In the genomic region with DNA sequence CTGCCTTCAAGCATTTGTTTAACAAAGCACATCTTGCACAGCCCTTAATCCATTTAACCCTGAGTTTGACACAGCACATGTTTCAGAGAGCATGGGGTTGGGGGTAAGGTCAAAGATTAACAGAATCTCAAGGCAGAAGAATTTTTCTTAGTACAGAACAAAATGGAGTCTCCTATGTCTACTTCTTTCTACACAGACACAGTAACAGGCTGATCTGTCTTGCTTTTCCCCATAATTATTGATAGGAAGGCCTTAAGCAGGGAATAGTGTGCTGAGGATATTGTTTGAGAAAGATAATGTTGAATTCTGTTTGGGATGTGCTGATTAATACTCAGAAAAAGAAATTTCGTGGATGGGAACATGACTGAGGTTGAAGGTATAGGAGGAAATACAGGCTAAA, we compare ENCODE assay signal across 6 cellular contexts. TPM values are rescaled to one million over a fixed set of nuclear protein-coding genes. Genes with fewer than 3 reads are reported as not detected.
DNase-seq lines count a peak whose midpoint lies in the region; ATAC-seq and TF ChIP-seq lines count a peak whose summit lies in the region.
"Not testable (repeated sequence)": the region's sequence is repeated elsewhere in the genome, so short reads cannot be mapped to it uniquely, and the experiment has no call there.

No MANE protein-coding gene starts in this region.

- H3K4me1 Mint-ChIP-seq in CD4-positive, alpha-beta T cell (ENCODE audit: low read depth) = peaks cover 19% of the 10 kb centered on the region
- peaks cover 17% of the 10 kb centered on the region for H3K4me1 Mint-ChIP-seq in activated CD8-positive, alpha-beta T cell treated with anti-CD3 and anti-CD28 coated beads, Interleukin-2, amount 10 ng/mL, durations not matched to agents 7 days and 5 days (ENCODE audit: low read depth)
- peaks cover 32% of the 10 kb centered on the region for H3K4me1 Mint-ChIP-seq in endodermal cell
- not testable (repeated sequence) for H3K4me1 Mint-ChIP-seq in nephron progenitor cell

- CTCF ChIA-PET in CD4-positive, alpha-beta T cell (lab: Charles Lee) = not testable (repeated sequence)
- CTCF ChIA-PET in activated CD8-positive, alpha-beta T cell treated with anti-CD3 and anti-CD28 coated beads, Interleukin-2, amount 10 ng/mL, durations not matched to agents 7 days and 5 days (lab: Charles Lee) = interaction anchor here (0.8 kb wide), 1 partner anchor 45 kb away, joined by 3 read pairs; no protein-coding TSS in a partner anchor

- H3K4me1 ChIP-seq in HUES48 (ENCODE audit: control insufficient read depth, insufficient read depth, low read length) = peaks cover 63% of the 10 kb centered on the region
- not testable (repeated sequence) for H3K4me1 ChIP-seq in endodermal cell (ENCODE audit: control insufficient read depth, insufficient read depth, low read length)

- peaks cover 93% of the 10 kb centered on the region for H3K36me3 Mint-ChIP-seq in CD4-positive, alpha-beta T cell (ENCODE audit: low read depth)
- peaks cover 51% of the 10 kb centered on the region for H3K36me3 Mint-ChIP-seq in activated CD8-positive, alpha-beta T cell treated with anti-CD3 and anti-CD28 coated beads, Interleukin-2, amount 10 ng/mL, durations not matched to agents 7 days and 5 days (ENCODE audit: low read depth)
- H3K36me3 Mint-ChIP-seq in endodermal cell (ENCODE audit: low read depth) = peaks cover 58% of the 10 kb centered on the region
- peaks cover 65% of the 10 kb centered on the region for H3K36me3 Mint-ChIP-seq in nephron progenitor cell (ENCODE audit: low read depth)

- not testable (repeated sequence) for TF ChIP-seq CTCF in CD4-positive, alpha-beta T cell (IDR thresholded peaks at IDR 0.05); endodermal cell (conservative IDR thresholded peaks at IDR 0.05); nephron progenitor cell (IDR thresholded peaks at IDR 0.05)

- H3K9me3 ChIP-seq in CD4-positive, alpha-beta T cell (ENCODE audit: control insufficient read depth, low read length); HUES48 (ENCODE audit: control insufficient read depth, insufficient read depth, low read length); endodermal cell (ENCODE audit: control insufficient read depth, low read length): not testable (repeated sequence)

- not testable (repeated sequence) for H3K9me3 Mint-ChIP-seq in CD4-positive, alpha-beta T cell; activated CD8-positive, alpha-beta T cell treated with anti-CD3 and anti-CD28 coated beads, Interleukin-2, amount 10 ng/mL, durations not matched to agents 7 days and 5 days (ENCODE audit: insufficient read depth); endodermal cell; nephron progenitor cell

- 88 to 100% methylated on average over 1 of the region's 1 CpG for WGBS in endodermal cell (ENCODE audit: insufficient coverage in 1 of 2, insufficient read length in 1 of 2), 2 experiments

- ATAC-seq in CD4-positive, alpha-beta T cell (ENCODE audit: poor library complexity); activated CD8-positive, alpha-beta T cell treated with anti-CD3 and anti-CD28 coated beads, Interleukin-2, amount 10 ng/mL, durations not matched to agents 7 days and 5 days: not testable (repeated sequence)

- not testable (repeated sequence) for DNase-seq in CD4-positive, alpha-beta T cell; activated CD8-positive, alpha-beta T cell treated with anti-CD3 and anti-CD28 coated beads, Interleukin-2, amount 10 ng/mL, durations not matched to agents 7 days and 5 days; endodermal cell; nephron progenitor cell
- DNase-seq in NCI-H82 (lab: John Stamatoyannopoulos, UW) = peak; percentile 24

- peaks cover 56% of the 10 kb centered on the region for H3K36me3 ChIP-seq in HUES48 (ENCODE audit: control insufficient read depth, insufficient read depth, low read length)
- H3K36me3 ChIP-seq in endodermal cell (ENCODE audit: control insufficient read depth, insufficient read depth, low read length) = peaks cover 71% of the 10 kb centered on the region

- H3K27ac Mint-ChIP-seq in CD4-positive, alpha-beta T cell = peak overlapping the region; percentile 27
- peak overlapping the region; percentile 47 for H3K27ac Mint-ChIP-seq in activated CD8-positive, alpha-beta T cell treated with anti-CD3 and anti-CD28 coated beads, Interleukin-2, amount 10 ng/mL, durations not matched to agents 7 days and 5 days
- H3K27ac Mint-ChIP-seq in endodermal cell (peak overlapping the region; percentile 69), nephron progenitor cell (peak overlapping the region; percentile 60)

- POLR2A ChIA-PET in CD4-positive, alpha-beta T cell (lab: Charles Lee); activated CD8-positive, alpha-beta T cell treated with anti-CD3 and anti-CD28 coated beads, Interleukin-2, amount 10 ng/mL, durations not matched to agents 7 days and 5 days (lab: Charles Lee): not testable (repeated sequence)

- not testable (repeated sequence) for H3K4me3 ChIP-seq in HUES48 (ENCODE audit: low read depth, low read length); endodermal cell (ENCODE audit: low read length)

- H3K27ac ChIP-seq in CD4-positive, alpha-beta T cell (ENCODE audit: low read depth, low read length); endodermal cell (ENCODE audit: low read depth, low read length): not testable (repeated sequence)
- H3K27ac ChIP-seq in HUES48 (ENCODE audit: low read depth, low read length) = peak overlapping the region; percentile 70

- not testable (repeated sequence) for H3K27me3 Mint-ChIP-seq in CD4-positive, alpha-beta T cell; activated CD8-positive, alpha-beta T cell treated with anti-CD3 and anti-CD28 coated beads, Interleukin-2, amount 10 ng/mL, durations not matched to agents 7 days and 5 days (ENCODE audit: low read depth); endodermal cell (ENCODE audit: insufficient read depth); nephron progenitor cell (ENCODE audit: low read depth, poor library complexity)

- H3K9ac ChIP-seq in HUES48 (ENCODE audit: low read depth, low read length); endodermal cell (ENCODE audit: extremely low read depth, low read length, poor library complexity, severe bottlenecking): not testable (repeated sequence)

- intact Hi-C loops in CD4-positive, alpha-beta T cell (cut with DNase I, micrococcal nuclease) = not testable (repeated sequence)

- not testable (repeated sequence) for H3K4me3 Mint-ChIP-seq in CD4-positive, alpha-beta T cell; activated CD8-positive, alpha-beta T cell treated with anti-CD3 and anti-CD28 coated beads, Interleukin-2, amount 10 ng/mL, durations not matched to agents 7 days and 5 days; endodermal cell; nephron progenitor cell

- not testable (repeated sequence) for H3K27me3 ChIP-seq in CD4-positive, alpha-beta T cell (ENCODE audit: control insufficient read depth, insufficient read depth, low read length); HUES48 (ENCODE audit: control insufficient read depth, insufficient read depth, low read length); endodermal cell (ENCODE audit: control insufficient read depth, insufficient read depth, low read length, poor library complexity, severe bottlenecking)

RNA-seq across cellular contexts. Expression of a gene that starts 28.3 kb away (rescaled TPM):
- 10 to 100 TPM; 29.3 to 33.5 TPM for total RNA-seq in CD4-positive, alpha-beta T cell
- 10 to 100 TPM; 27.9 to 28.2 TPM for total RNA-seq in activated CD8-positive, alpha-beta T cell treated with anti-CD3 and anti-CD28 coated beads, Interleukin-2, amount 10 ng/mL, durations not matched to agents 7 days and 5 days
- total RNA-seq in endodermal cell = 10 to 100 TPM; 29.5 to 37.1 TPM
- 31.3 TPM for polyA plus RNA-seq in endodermal cell (2013, experiment 1 of 2)
- 30.6 TPM for polyA plus RNA-seq in endodermal cell (2013, experiment 2 of 2)

RNA-seq across cellular contexts. Expression of a gene that starts 32.1 kb away (rescaled TPM):
- 1 to 10 TPM; 5.4 to 7.4 TPM for total RNA-seq in CD4-positive, alpha-beta T cell
- 10 to 100 TPM; 41.4 to 43.4 TPM for total RNA-seq in activated CD8-positive, alpha-beta T cell treated with anti-CD3 and anti-CD28 coated beads, Interleukin-2, amount 10 ng/mL, durations not matched to agents 7 days and 5 days
- total RNA-seq in endodermal cell = 10 to 100 TPM; 47.6 to 48.1 TPM
- polyA plus RNA-seq in endodermal cell (2013, experiment 1 of 2) = 45.2 TPM
- 38.8 TPM for polyA plus RNA-seq in endodermal cell (2013, experiment 2 of 2)

Comparison
In these comparisons a context has a peak if more than half of its experiments do, and no peak if none do; other contexts are left out.
1. RNA of a gene that starts 32.1 kb away (total RNA-seq): 47.6 to 48.1 TPM in endodermal cell and 41.4 to 43.4 TPM in activated CD8-positive, alpha-beta T cell treated with anti-CD3 and anti-CD28 coated beads, Interleukin-2, amount 10 ng/mL, durations not matched to agents 7 days and 5 days; 5.4 to 7.4 TPM in CD4-positive, alpha-beta T cell; every median in the first group is over 4 times any median in the second.
2. Peak in every context shown above with its lines, with median percentiles within 50 percentile points of each other: H3K27ac Mint-ChIP-seq.